9 cellular contexts compared by ENCODE assay signal in the genomic region with DNA sequence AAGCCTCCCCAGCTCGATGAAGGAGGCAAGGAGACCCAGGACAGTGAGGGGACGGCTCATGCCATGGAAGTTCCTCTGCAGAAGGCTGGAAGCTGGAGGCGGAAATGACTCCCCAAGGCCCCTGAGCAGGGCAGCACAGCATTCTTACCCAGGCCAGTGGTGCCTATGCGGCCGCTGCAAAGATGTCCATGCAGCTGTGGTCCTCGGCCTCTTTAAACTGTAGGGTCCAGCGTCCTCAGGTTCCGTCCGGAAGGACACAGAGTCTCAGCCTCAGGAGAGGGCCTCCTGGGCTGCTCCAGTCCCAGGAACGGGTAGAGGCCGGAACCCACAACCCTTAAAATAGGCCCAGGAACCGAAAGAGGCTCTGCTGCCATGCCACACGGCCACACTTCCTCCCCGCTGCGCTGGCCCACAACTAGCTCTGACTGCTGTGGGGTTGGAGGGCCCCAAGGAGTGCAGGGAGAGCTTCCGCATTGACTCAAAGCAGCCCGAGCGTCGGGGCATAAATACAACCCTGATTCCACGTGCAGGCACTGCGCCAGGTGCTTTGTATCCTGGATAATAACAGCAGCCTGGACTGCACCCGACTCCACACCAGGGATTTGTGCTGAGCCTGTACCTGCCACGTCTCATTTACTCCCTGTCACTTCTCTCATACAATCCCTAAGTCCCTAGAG. TPM values are rescaled to one million over a fixed set of nuclear protein-coding genes. Genes with fewer than 3 reads are reported as not detected.
A peak's percentile ranks its signal among the peaks of the same experiment; 100 is the strongest.
DNase-seq lines count a peak whose midpoint lies in the region; ATAC-seq, FAIRE-seq and TF ChIP-seq lines count a peak whose summit lies in the region.
"Had no signal": no experiment of that assay in that cellular context is flagged by ENCODE, and none has a peak within 500 bp of the region (broad histone marks: within the 10 kb centered on the region; RNA-seq: fewer than 3 reads in every experiment).

No MANE protein-coding gene starts in this region.

- H3K9me3 ChIP-seq in OCI-LY7 (ENCODE audit: low read length) = no peaks in the 10 kb centered on the region
- no peaks in the 10 kb centered on the region for H3K9me3 ChIP-seq in naive thymus-derived CD4-positive, alpha-beta T cell (ENCODE audit: control insufficient read depth in 2 of 3, low read length in 3 of 3)

- H3K9me3 Mint-ChIP-seq in activated naive CD4-positive, alpha-beta T cell treated with anti-CD3 and anti-CD28 coated beads, Interleukin-2, amount 50 U/mL, for 72 hours = no peaks in the 10 kb centered on the region
- H3K9me3 Mint-ChIP-seq in naive thymus-derived CD4-positive, alpha-beta T cell = no peaks in the 10 kb centered on the region

- intact Hi-C loops in OCI-LY7 (cut with micrococcal nuclease; ENCODE audit: unreplicated experiment) = loop anchor here (1.0 to 10.0 kb wide), 2 partner anchors 28 to 70 kb away; a partner anchor contains a TSS
- intact Hi-C loops in naive thymus-derived CD4-positive, alpha-beta T cell (cut with micrococcal nuclease) = no loop called here

- no peak overlapping the region for H2AFZ ChIP-seq in OCI-LY7 (ENCODE audit: low read length)

- BruUV-seq in OCI-LY7 (replicated peaks; lab: Mats Ljungman, UMichigan) = no TSS peak

- peaks cover 0 to 2% (median 0%) of the 10 kb centered on the region in 5 donors for H3K27me3 Mint-ChIP-seq in naive thymus-derived CD4-positive, alpha-beta T cell

- peak overlapping the region; percentile 91 for H3K27ac ChIP-seq in OCI-LY7 (ENCODE audit: low read depth, low read length, poor library complexity, severe bottlenecking)
- H3K27ac ChIP-seq in naive thymus-derived CD4-positive, alpha-beta T cell (ENCODE audit: low read depth, low read length) = no peak overlapping the region

- H3K36me3 Mint-ChIP-seq in activated naive CD4-positive, alpha-beta T cell treated with anti-CD3 and anti-CD28 coated beads, Interleukin-2, amount 50 U/mL, for 72 hours = no peaks in the 10 kb centered on the region
- peaks cover 0 to 13% (median 1%) of the 10 kb centered on the region in 5 donors for H3K36me3 Mint-ChIP-seq in naive thymus-derived CD4-positive, alpha-beta T cell

- peaks cover 60% of the 10 kb centered on the region for H3K79me2 ChIP-seq in OCI-LY7 (ENCODE audit: insufficient read depth, low read depth, low read length)

- peaks cover 16% of the 10 kb centered on the region for H4K20me1 ChIP-seq in OCI-LY7 (ENCODE audit: insufficient read depth, low read length)

- no peak for TF ChIP-seq CTCF in OCI-LY7 (conservative IDR thresholded peaks at IDR 0.05; ENCODE audit: low read length)

- peaks cover 80% of the 10 kb centered on the region for H3K4me1 ChIP-seq in OCI-LY7 (ENCODE audit: insufficient read depth, low read length, poor library complexity, severe bottlenecking)
- peaks cover 9 to 12% of the 10 kb centered on the region in 2 donors for H3K4me1 ChIP-seq in naive thymus-derived CD4-positive, alpha-beta T cell (ENCODE audit: control insufficient read depth in 2 of 2, insufficient read depth in 2 of 2, low read length in 2 of 2)

- ATAC-seq in activated naive CD4-positive, alpha-beta T cell treated with anti-CD3 and anti-CD28 coated beads, Interleukin-2, amount 50 U/mL, for 72 hours = peak; percentile 60 to 75
- ATAC-seq in HG02885 (IDR thresholded peaks at IDR 0.05; ENCODE audit: poor library complexity, unreplicated experiment) (peak; percentile 67), HG02970 (IDR thresholded peaks at IDR 0.05; ENCODE audit: low FRiP score, unreplicated experiment) (no peak)
- ATAC-seq in naive thymus-derived CD4-positive, alpha-beta T cell = peak; percentile 86

- POLR2A ChIA-PET in OCI-LY7 (lab: Charles Lee) = interaction anchor here (0.8 to 1.3 kb wide), 4 partner anchors 11 to 27 kb away, joined by 3 to 6 read pairs (median 5); no protein-coding TSS in a partner anchor
- POLR2A ChIA-PET in naive thymus-derived CD4-positive, alpha-beta T cell (lab: Charles Lee) = no interaction called here

- peaks cover 14 to 42% (median 38%) of the 10 kb centered on the region in 7 donors for H3K4me1 Mint-ChIP-seq in naive thymus-derived CD4-positive, alpha-beta T cell

- H3K27ac Mint-ChIP-seq in activated naive CD4-positive, alpha-beta T cell treated with anti-CD3 and anti-CD28 coated beads, Interleukin-2, amount 50 U/mL, for 72 hours = no peak overlapping the region
- peak overlapping the region in 2 of 9 donors; percentile 12 to 70 for H3K27ac Mint-ChIP-seq in naive thymus-derived CD4-positive, alpha-beta T cell

- peaks cover 57% of the 10 kb centered on the region for H3K36me3 ChIP-seq in OCI-LY7 (ENCODE audit: insufficient read depth, low read length)
- H3K36me3 ChIP-seq in naive thymus-derived CD4-positive, alpha-beta T cell (ENCODE audit: control insufficient read depth in 2 of 3, insufficient read depth in 3 of 3, low read length in 3 of 3) = no peaks in the 10 kb centered on the region

- H3K4me3 Mint-ChIP-seq in naive thymus-derived CD4-positive, alpha-beta T cell = peak overlapping the region in 6 of 10 donors; percentile 12 to 60 (median 46)

- DNase-seq in activated naive CD4-positive, alpha-beta T cell treated with anti-CD3 and anti-CD28 coated beads, Interleukin-2, amount 50 U/mL, for 72 hours (ENCODE audit: low spot score in 2 of 2) = peak; percentile 27 to 51
- DNase-seq in activated naive CD4-positive, alpha-beta T cell treated with Interleukin-2 at 50 U/mL for 16 hours = no peak
- peak; percentile 90 for DNase-seq in OCI-LY7 (ENCODE audit: low spot score)
- DNase-seq in naive thymus-derived CD4-positive, alpha-beta T cell = peak in 4 of 9 donors; percentile 14 to 29 (median 20)
- DNase-seq in SHP77 treated with DMSO at 0.1 percent for 48 hours (lab: John Stamatoyannopoulos, UW) = no peak
- no peak for DNase-seq in RCC 7860 (ENCODE audit: low spot score)
- DNase-seq: DND-41 had no signal

- CTCF ChIA-PET in OCI-LY7 (lab: Charles Lee; ENCODE audit: unreplicated experiment) = interaction anchor here (0.6 to 1.9 kb wide), 2 partner anchors 27 to 28 kb away, joined by 3 to 6 read pairs; no protein-coding TSS in a partner anchor
- CTCF ChIA-PET in naive thymus-derived CD4-positive, alpha-beta T cell (lab: Charles Lee) = no interaction called here

- no peak for FAIRE-seq in RCC 7860 (lab: Jason Lieb, UNC)

- H3K4me3 ChIP-seq in OCI-LY7 (ENCODE audit: low read depth, low read length, poor library complexity, severe bottlenecking) = peak overlapping the region; percentile 61
- no peak overlapping the region for H3K4me3 ChIP-seq in naive thymus-derived CD4-positive, alpha-beta T cell (ENCODE audit: low read length)

- H3K9me2 ChIP-seq in OCI-LY7 (ENCODE audit: insufficient read depth, low read length) = no peaks in the 10 kb centered on the region

- no peaks in the 10 kb centered on the region for H3K27me3 ChIP-seq in naive thymus-derived CD4-positive, alpha-beta T cell (ENCODE audit: control insufficient read depth in 2 of 2, insufficient read depth in 2 of 2, low read length in 2 of 2)

- peak overlapping the region; percentile 84 for H3K4me2 ChIP-seq in OCI-LY7 (ENCODE audit: low read length)

RNA-seq across cellular contexts. Expression of a gene that starts 5.5 kb away (rescaled TPM):
- total RNA-seq in activated naive CD4-positive, alpha-beta T cell treated with anti-CD3 and anti-CD28 coated beads, Interleukin-2, amount 50 U/mL, for 72 hours = 10 to 100 TPM; 12.5 to 16.5 TPM
- 55.1 and 80.7 TPM in 2 replicates for total RNA-seq in OCI-LY7 (2014; rRNA removed; shearing (Covaris generic))
- 85.3 and 93.9 TPM in 2 replicates for total RNA-seq in OCI-LY7 (2022)
- total RNA-seq in naive thymus-derived CD4-positive, alpha-beta T cell = 10 to 100 TPM; 13.2 to 58.2 (median 27.9) TPM
- 1 to 10 TPM; 2.3 to 2.5 TPM for polyA plus RNA-seq in naive thymus-derived CD4-positive, alpha-beta T cell

RNA-seq across cellular contexts. Expression of a gene that starts 49.5 kb away (rescaled TPM):
- not detected for total RNA-seq in activated naive CD4-positive, alpha-beta T cell treated with anti-CD3 and anti-CD28 coated beads, Interleukin-2, amount 50 U/mL, for 72 hours
- not detected in 2 replicates for total RNA-seq in OCI-LY7 (2014; rRNA removed; shearing (Covaris generic))
- total RNA-seq in OCI-LY7 (2022) = not detected in 2 replicates
- total RNA-seq in naive thymus-derived CD4-positive, alpha-beta T cell = under 1 TPM in 1 of 5 experiments, not detected in 4; 0.61 TPM
- polyA plus RNA-seq in naive thymus-derived CD4-positive, alpha-beta T cell = under 1 TPM in 1 of 2 donors, not detected in 1; 0.25 TPM

Comparison
In these comparisons a context has a peak if more than half of its experiments do, and no peak if none do; other contexts are left out.
1. DNase-seq: peak in activated naive CD4-positive, alpha-beta T cell treated with anti-CD3 and anti-CD28 coated beads, Interleukin-2, amount 50 U/mL, for 72 hours (2 of 2) and OCI-LY7 (single experiment); none in activated naive CD4-positive, alpha-beta T cell treated with Interleukin-2 at 50 U/mL for 16 hours (single experiment), SHP77 treated with DMSO at 0.1 percent for 48 hours (single experiment) and RCC 7860 (single experiment).